30 cellular contexts compared by ENCODE assay signal in the genomic region with DNA sequence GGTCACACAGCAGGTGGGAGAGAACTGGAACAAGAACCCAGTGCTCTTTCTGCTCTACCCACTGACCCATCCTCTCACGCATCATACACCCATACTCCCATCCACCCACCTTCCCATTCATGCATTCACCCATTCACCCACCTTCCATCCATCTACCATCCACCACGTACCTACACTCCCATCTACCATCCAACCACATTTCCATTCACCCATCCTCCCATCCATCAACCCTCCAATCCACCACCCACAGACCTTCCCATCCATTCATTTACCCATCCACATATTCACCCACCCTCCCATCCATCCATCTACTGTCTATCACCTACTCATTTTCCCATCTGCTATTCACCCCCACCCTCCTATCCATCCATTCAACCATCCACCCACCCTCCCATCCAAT. TPM values are rescaled to one million over a fixed set of nuclear protein-coding genes. Genes with fewer than 3 reads are reported as not detected.
"Had no signal": no experiment of that assay in that cellular context is flagged by ENCODE, and none has a peak within 500 bp of the region (broad histone marks: within the 10 kb centered on the region; RNA-seq: fewer than 3 reads in every experiment).

No MANE protein-coding gene starts in this region.

- H3K36me3 ChIP-seq: stomach, suprapubic skin, thoracic aorta, thyroid gland, tibial artery, transverse colon, upper lobe of left lung, upper lobe of right lung, uterus, vagina had no signal

- FAIRE-seq: urothelium cell line had no signal

- H3K9me3 ChIP-seq: stomach, suprapubic skin, testis, thoracic aorta, thyroid gland, tibial artery, tibial nerve, transverse colon, upper lobe of left lung, upper lobe of right lung, uterus, vagina had no signal

- H3K4me3 ChIP-seq: stomach, suprapubic skin, testis, thoracic aorta, thyroid gland, tibial artery, tibial nerve, transverse colon, upper lobe of left lung, upper lobe of right lung, uterus, vagina had no signal

- H3K4me1 ChIP-seq: stomach, suprapubic skin, testis, thyroid gland, tibial artery, tibial nerve, transverse colon, upper lobe of left lung, upper lobe of right lung, uterus, vagina had no signal

- H3K27ac ChIP-seq: stomach, suprapubic skin, testis, thoracic aorta, thyroid gland, tibial artery, tibial nerve, transverse colon, upper lobe of left lung, upper lobe of right lung, uterus, vagina had no signal

- ATAC-seq: stimulated activated effector memory CD8-positive, alpha-beta T cell treated with anti-CD3 and anti-CD28 coated beads, Interleukin-12 subunit alpha, Interleukin-12 subunit beta, amount 100 ng/mL, for 72 hours; stimulated activated memory B cell treated with anti-CD40 and anti-IgM and Interleukin-4, amounts not matched to agents 10 μg/mL and 1 μg/mL and 100 μg/mL, for 72 hours; stimulated activated naive B cell treated with anti-CD40 and anti-IgM and Interleukin-4, amounts not matched to agents 10 μg/mL and 1 μg/mL and 100 μg/mL, for 72 hours; stimulated activated naive CD8-positive, alpha-beta T cell treated with anti-CD3 and anti-CD28 coated beads, Interleukin-15, amount 100 ng/mL, for 72 hours; stimulated activated naive CD8-positive, alpha-beta T cell treated with anti-CD3 and anti-CD28 coated beads, Interleukin-15, Interleukin-2, amounts not matched to agents 100 U/mL and 50 U/mL, for 24 hours; upper lobe of right lung had no signal

- DNase-seq: stimulated activated CD4-positive, alpha-beta T cell treated with anti-CD3 and anti-CD28 coated beads, Interleukin-2, amount 100 ng/mL, for 48 hours; stimulated activated CD4-positive, alpha-beta T cell treated with anti-CD3 and anti-CD28 coated beads, Interleukin-4, amount 100 ng/mL, for 1 hour; stimulated activated CD4-positive, alpha-beta T cell treated with anti-CD3 and anti-CD28 coated beads, Interleukin-4, amount 100 ng/mL, for 24 hours; stimulated activated CD4-positive, alpha-beta T cell treated with anti-CD3 and anti-CD28 coated beads, Interleukin-4, amount 100 ng/mL, for 4 hours; stimulated activated CD8-positive, alpha-beta memory T cell treated with anti-CD3 and anti-CD28 coated beads, Interleukin-4, amount 100 ng/mL, for 48 hours; stimulated activated naive B cell treated with anti-CD40 and anti-IgM and Interleukin-4, amounts not matched to agents 10 μg/mL and 1 μg/mL and 100 μg/mL, for 72 hours; stimulated activated naive CD4-positive, alpha-beta T cell; stimulated activated naive CD4-positive, alpha-beta T cell treated with Interleukin-2 at 50 U/mL for 16 hours; stimulated activated naive CD8-positive, alpha-beta T cell treated with anti-CD3 and anti-CD28 coated beads, Interleukin-15, amount 100 ng/mL, for 72 hours; stimulated activated naive CD8-positive, alpha-beta T cell treated with anti-CD3 and anti-CD28 coated beads, Interleukin-15, Interleukin-2, amounts not matched to agents 100 U/mL and 50 U/mL, for 24 hours; stomach; substantia nigra; testis; thyroid gland; tibial artery; transverse colon; trophoblast cell; upper lobe of left lung; upper lobe of right lung; uterus had no signal

- H3K27me3 ChIP-seq: stomach, suprapubic skin, testis, thyroid gland, tibial artery, tibial nerve, transverse colon, upper lobe of left lung, upper lobe of right lung, uterus, vagina had no signal

RNA-seq across cellular contexts. Expression of gene RSPO4, which starts 17.2 kb away (rescaled TPM):
- total RNA-seq: stomach, temporal lobe, thoracic aorta, transverse colon, ureter, urinary bladder, vagina had no signal
